In genomic region chr7:123135960-123136359, GRCh38 we compare ENCODE assay signal across 28 cellular contexts.
"Had no signal": no experiment of that assay in that cellular context is flagged by ENCODE, and none has a peak within 500 bp of the region (broad histone marks: within the 10 kb centered on the region; RNA-seq: fewer than 3 reads in every experiment).

No MANE protein-coding gene starts in this region.

- DNase-seq: activated effector memory CD4-positive, alpha-beta T cell treated with anti-CD3 and anti-CD28 coated beads, Interleukin-2, amount 50 U/mL, for 16 hours; activated effector memory CD4-positive, alpha-beta T cell treated with Interleukin-2 at 50 U/mL for 16 hours; activated gamma-delta T cell; activated gamma-delta T cell treated with Interleukin-2 at 50 U/mL for 16 hours; activated naive CD4-positive, alpha-beta T cell; activated naive CD4-positive, alpha-beta T cell treated with anti-CD3 and anti-CD28 coated beads for 36 hours; activated naive CD4-positive, alpha-beta T cell treated with anti-CD3 and anti-CD28 coated beads, Interleukin-2, amount 10 ng/mL, durations not matched to agents 7 days and 5 days; activated naive CD4-positive, alpha-beta T cell treated with anti-CD3 and anti-CD28 coated beads, Interleukin-2, amount 50 U/mL, for 16 hours; activated naive CD4-positive, alpha-beta T cell treated with Interleukin-2 at 50 U/mL for 16 hours; activated naive CD8-positive, alpha-beta T cell treated with anti-CD3 and anti-CD28 coated beads for 36 hours; activated naive CD8-positive, alpha-beta T cell treated with anti-CD3 and anti-CD28 coated beads, Interleukin-2, amount 10 ng/mL, durations not matched to agents 7 days and 5 days; activated naive CD8-positive, alpha-beta T cell treated with anti-CD3 and anti-CD28 coated beads, Interleukin-2, amount 50 U/mL, for 24 hours; activated T-cell treated with anti-CD3 and anti-CD28 coated beads, Interleukin-2, amount 50 U/mL, for 24 hours; activated T-cell treated with anti-CD3 and anti-CD28 coated beads, Interleukin-2, amount 50 U/mL, for 4 hours; activated T-cell treated with anti-CD3 and anti-CD28 coated beads, Interleukin-2, amount 50 U/mL, for 48 hours; activated T-cell treated with anti-CD3 and anti-CD28 coated beads, Interleukin-2, amount 50 U/mL, for 72 hours; adrenal gland; amniotic stem cell; amygdala; anterior cingulate cortex; aorta; body of pancreas; brain microvascular endothelial cell; caudate nucleus; central memory CD4-positive, alpha-beta T cell; cerebellar nuclear complex had no signal

- FAIRE-seq: astrocyte, bronchial epithelial cell had no signal
